ENCODE assay signal across 8 cellular contexts in genomic region chr12:53751336-53752191, GRCh38. TPM values are rescaled to one million over a fixed set of nuclear protein-coding genes. Genes with fewer than 3 reads are reported as not detected.
DNase-seq lines count a peak whose midpoint lies in the region; ATAC-seq lines count a peak whose summit lies in the region.

Gene CISTR (minus strand): TSS chr12:53751979.

- peak within 1 kb of the TSS; percentile 62 for H3K4me3 ChIP-seq in right cardiac atrium (ENCODE audit: low read length)
- H3K4me3 ChIP-seq in skin epidermis = peak within 1 kb of the TSS; percentile 18 to 49 (median 33)

- intact Hi-C loops in right cardiac atrium (cut with DNase I) = no loop called here

- in situ Hi-C loops in KBM-7 (cut with MboI; ENCODE audit: low pct_unique_long_range_greater_than_20kb, low sequenced_read_pairs) = no loop called here

- H3K27ac ChIP-seq in right cardiac atrium (ENCODE audit: low read length) = peak within 1 kb of the TSS; percentile 24
- H3K27ac ChIP-seq in skin epidermis = peak within 1 kb of the TSS in 8 of 21 experiments; percentile 0 to 52 (median 34)

- DNase-seq in NCI-H2171 treated with DMSO at 0.1 percent for 48 hours (lab: John Stamatoyannopoulos, UW) (peak; percentile 64), NCI-H2171 (lab: John Stamatoyannopoulos, UW) (no peak), KBM-7 (peak; percentile 91), activated gamma-delta T cell (lab: John Stamatoyannopoulos, UW) (peak; percentile 24), right cardiac atrium (peak in 2 of 3 donors; percentile 70 to 72), DMS114 treated with DMSO at 0.1 percent for 48 hours (lab: John Stamatoyannopoulos, UW; ENCODE audit: unreplicated experiment) (no peak)

- H3K9me3 ChIP-seq in right cardiac atrium (ENCODE audit: control insufficient read depth, low read length) = no peaks in the 10 kb centered on the region

- 2% methylated on average over 76 of the region's 76 CpGs for WGBS in right cardiac atrium

- no peaks in the 10 kb centered on the region for H3K4me1 ChIP-seq in right cardiac atrium (ENCODE audit: control insufficient read depth, insufficient read depth, low read length)

- no peaks in the 10 kb centered on the region for H3K27me3 ChIP-seq in right cardiac atrium (ENCODE audit: control insufficient read depth, insufficient read depth)

- ATAC-seq in right cardiac atrium (peak; percentile 23 to 45), HG03095 (IDR thresholded peaks at IDR 0.05; ENCODE audit: unreplicated experiment) (no peak)

RNA-seq across cellular contexts. Expression of gene CISTR, which starts in this region (rescaled TPM):
- total RNA-seq in right cardiac atrium = 1 to 10 TPM; 3.2 to 5.9 (median 4.0) TPM
- 2.8 TPM for polyA plus RNA-seq in right cardiac atrium

Comparison
In these comparisons a context has a peak if more than half of its experiments do, and no peak if none do; other contexts are left out.
1. DNase-seq: peak in NCI-H2171 treated with DMSO at 0.1 percent for 48 hours (single experiment), KBM-7 (single experiment), activated gamma-delta T cell (single experiment) and right cardiac atrium (2 of 3); none in NCI-H2171 (single experiment) and DMS114 treated with DMSO at 0.1 percent for 48 hours (single experiment).